In genomic region chr2:55140316-55141219, GRCh38 we compare ENCODE assay signal across 1 cellular context.
TF ChIP-seq lines count a peak whose summit lies in the region.

No MANE protein-coding gene starts in this region.

TF ChIP-seq in H1, 55 proteins besides CTCF, POLR2A, EP300 and RAD21:
- TF ChIP-seq RFX5 (IDR thresholded peaks at IDR 0.05; ENCODE audit: borderline replicate concordance, low read depth, low read length) (no peak), SP1 (IDR thresholded peaks at IDR 0.05; ENCODE audit: low read depth, low read length) (no peak), ZNF274 (IDR thresholded peaks at IDR 0.05; ENCODE audit: borderline replicate concordance, extremely low read depth, low read length) (no peak), BCL11A (IDR thresholded peaks at IDR 0.05; ENCODE audit: low read depth in 2 of 2, low read length in 2 of 2) (no peak), SIX5 (IDR thresholded peaks at IDR 0.05; ENCODE audit: low read depth, low read length) (no peak), EZH2 (IDR thresholded peaks at IDR 0.05; ENCODE audit: low read depth, low read length, severe bottlenecking) (no peak), SRF (IDR thresholded peaks at IDR 0.05; ENCODE audit: low read depth, low read length) (no peak), JUN (IDR thresholded peaks at IDR 0.05; ENCODE audit: low read depth, low read length) (no peak)
